Comparison of ENCODE assay signal across 29 cellular contexts in genomic region chr3:129501630-129502029, GRCh38. TPM values are rescaled to one million over a fixed set of nuclear protein-coding genes. Genes with fewer than 3 reads are reported as not detected.
"Had no signal": no experiment of that assay in that cellular context is flagged by ENCODE, and none has a peak within 500 bp of the region (broad histone marks: within the 10 kb centered on the region; RNA-seq: fewer than 3 reads in every experiment).

No MANE protein-coding gene starts in this region.

- ATAC-seq: activated T-cell treated with anti-CD3 and anti-CD28 coated beads, Interleukin-2, amount 50 U/mL, for 4 hours; effector memory CD8-positive, alpha-beta T cell; naive thymus-derived CD8-positive, alpha-beta T cell; upper lobe of right lung; WTC11 had no signal

- DNase-seq: activated CD8-positive, alpha-beta memory T cell treated with anti-CD3 and anti-CD28 coated beads for 24 hours; activated CD8-positive, alpha-beta memory T cell treated with anti-CD3 and anti-CD28 coated beads, Interleukin-2, amount 50 U/mL, for 4 hours; activated naive CD4-positive, alpha-beta T cell; activated naive CD8-positive, alpha-beta T cell treated with anti-CD3 and anti-CD28 coated beads for 36 hours; activated T-cell treated with anti-CD3 and anti-CD28 coated beads, Interleukin-2, amount 50 U/mL, for 4 hours; colonic mucosa; dorsolateral prefrontal cortex; effector memory CD8-positive, alpha-beta T cell; hypothalamus; mesendoderm; naive thymus-derived CD8-positive, alpha-beta T cell; retina; stimulated activated CD4-positive, alpha-beta T cell treated with anti-CD3 and anti-CD28 coated beads, Interleukin-4, amount 100 ng/mL, for 1 hour; stimulated activated naive CD4-positive, alpha-beta T cell; T-helper 9 cell; upper lobe of right lung had no signal

- H3K27ac Mint-ChIP-seq: activated naive CD8-positive, alpha-beta T cell treated with anti-CD3 and anti-CD28 coated beads for 36 hours; activated T-helper 2 cell treated with anti-CD3 and anti-CD28 coated beads, Interferon-gamma antibody, Interleukin-2, Interleukin-4, amounts not matched to agents 10 μg/mL and 5 μg/mL and 100 μg/mL, durations not matched to agents 14 hours and 24 hours and 36 hours; effector memory CD8-positive, alpha-beta T cell; progenitor cell of endocrine pancreas; WTC11 had no signal

- H3K4me3 Mint-ChIP-seq: activated naive CD8-positive, alpha-beta T cell treated with anti-CD3 and anti-CD28 coated beads for 36 hours; activated T-cell treated with anti-CD3 and anti-CD28 coated beads, Interleukin-2, amount 50 U/mL, for 4 hours; central memory CD8-positive, alpha-beta T cell; effector memory CD8-positive, alpha-beta T cell; naive thymus-derived CD8-positive, alpha-beta T cell; WTC11 had no signal

- H3K27me3 Mint-ChIP-seq: activated naive CD8-positive, alpha-beta T cell treated with anti-CD3 and anti-CD28 coated beads for 36 hours; central memory CD8-positive, alpha-beta T cell; effector memory CD8-positive, alpha-beta T cell; naive thymus-derived CD8-positive, alpha-beta T cell; progenitor cell of endocrine pancreas had no signal

- H3K4me1 Mint-ChIP-seq: activated naive CD8-positive, alpha-beta T cell treated with anti-CD3 and anti-CD28 coated beads for 36 hours; central memory CD8-positive, alpha-beta T cell had no signal

- H3K9me3 Mint-ChIP-seq: activated naive CD8-positive, alpha-beta T cell treated with anti-CD3 and anti-CD28 coated beads for 36 hours; activated T-cell treated with anti-CD3 and anti-CD28 coated beads, Interleukin-2, amount 50 U/mL, for 4 hours; activated T-helper 2 cell treated with anti-CD3 and anti-CD28 coated beads, Interferon-gamma antibody, Interleukin-2, Interleukin-4, amounts not matched to agents 10 μg/mL and 5 μg/mL and 100 μg/mL, durations not matched to agents 14 hours and 24 hours and 36 hours; central memory CD8-positive, alpha-beta T cell; effector memory CD8-positive, alpha-beta T cell; naive thymus-derived CD8-positive, alpha-beta T cell; WTC11 had no signal

RNA-seq across cellular contexts. Expression of gene RHO, which starts 26.8 kb away (rescaled TPM):
- total RNA-seq: activated naive CD8-positive, alpha-beta T cell treated with anti-CD3 and anti-CD28 coated beads for 36 hours; activated T-cell treated with anti-CD3 and anti-CD28 coated beads, Interleukin-2, amount 50 U/mL, for 4 hours; activated T-helper 2 cell treated with anti-CD3 and anti-CD28 coated beads, Interferon-gamma antibody, Interleukin-2, Interleukin-4, amounts not matched to agents 10 μg/mL and 5 μg/mL and 100 μg/mL, durations not matched to agents 14 hours and 24 hours and 36 hours; astrocyte; colonic mucosa; esophagus muscularis mucosa; frontal cortex; lower leg skin; osteoblast; spleen; subcutaneous adipose tissue; T-helper 1 cell treated with Interleukin-12 subunit alpha and Interleukin-12 subunit beta and Interleukin-4 antibody, amounts not matched to agents 30 ng/mL and 1 ng/mL, for 36 hours; upper lobe of right lung; WTC11 had no signal

RNA-seq across cellular contexts. Expression of gene H1-8, which starts 41.3 kb away (rescaled TPM):
- total RNA-seq: activated naive CD8-positive, alpha-beta T cell treated with anti-CD3 and anti-CD28 coated beads for 36 hours; activated T-cell treated with anti-CD3 and anti-CD28 coated beads, Interleukin-2, amount 50 U/mL, for 4 hours; activated T-helper 2 cell treated with anti-CD3 and anti-CD28 coated beads, Interferon-gamma antibody, Interleukin-2, Interleukin-4, amounts not matched to agents 10 μg/mL and 5 μg/mL and 100 μg/mL, durations not matched to agents 14 hours and 24 hours and 36 hours; astrocyte; breast epithelium; colonic mucosa; dorsolateral prefrontal cortex; esophagus muscularis mucosa; frontal cortex; lower leg skin; naive thymus-derived CD8-positive, alpha-beta T cell; osteoblast; progenitor cell of endocrine pancreas; spleen; subcutaneous adipose tissue; T-helper 1 cell treated with Interleukin-12 subunit alpha and Interleukin-12 subunit beta and Interleukin-4 antibody, amounts not matched to agents 30 ng/mL and 1 ng/mL, for 36 hours; upper lobe of right lung; WTC11 had no signal
